ENCODE assay signal across 13 cellular contexts in genomic region chr6:90230547-90231240, GRCh38.
DNase-seq lines count a peak whose midpoint lies in the region; ATAC-seq and TF ChIP-seq lines count a peak whose summit lies in the region.
"Had no signal": no experiment of that assay in that cellular context is flagged by ENCODE, and none has a peak within 500 bp of the region (broad histone marks: within the 10 kb centered on the region; RNA-seq: fewer than 3 reads in every experiment).

No MANE protein-coding gene starts in this region.

- H3K9me3 ChIP-seq in esophagus muscularis mucosa: no peaks in the 10 kb centered on the region

- CTCF ChIA-PET in activated naive CD4-positive, alpha-beta T cell treated with anti-CD3 and anti-CD28 coated beads for 36 hours (lab: Charles Lee): interaction anchor here (1.0 to 1.6 kb wide), 3 partner anchors 11 to 19 kb away, joined by 3 read pairs; no protein-coding TSS in a partner anchor

- DNase-seq in activated naive CD4-positive, alpha-beta T cell treated with anti-CD3 and anti-CD28 coated beads for 36 hours: no peak
- no peak for DNase-seq in activated naive CD4-positive, alpha-beta T cell treated with Interleukin-2 at 50 U/mL for 16 hours
- no peak for DNase-seq in activated T-helper 2 cell treated with anti-CD3 and anti-CD28 coated beads, Interferon-gamma antibody, Interleukin-2, Interleukin-4, amounts not matched to agents 10 μg/mL and 5 μg/mL and 100 μg/mL, durations not matched to agents 14 hours and 24 hours and 36 hours (ENCODE audit: low spot score)
- DNase-seq in iris pigment epithelial cell (ENCODE audit: low read depth): peak; percentile 23
- DNase-seq in GM19240 (ENCODE audit: insufficient read length, low spot score): no peak
- no peak for DNase-seq in esophagus muscularis mucosa (ENCODE audit: extremely low spot score)
- DNase-seq in EL: no peak
- DNase-seq: activated CD4-positive, CD25-positive, alpha-beta regulatory T cell; GOT3; NCI-H524 treated with DMSO at 0.1 percent for 48 hours; PC-3 had no signal

- no peak for TF ChIP-seq CTCF in esophagus muscularis mucosa (IDR thresholded peaks at IDR 0.05)

- peak overlapping the region in 1 of 4 donors; percentile 15 for H3K27ac ChIP-seq in esophagus muscularis mucosa (replicated peaks in 1 of 4)
- H3K27ac ChIP-seq: KMS-11 had no signal

- no peaks in the 10 kb centered on the region for H3K36me3 ChIP-seq in esophagus muscularis mucosa

- peak overlapping the region; percentile 71 for H3K27ac Mint-ChIP-seq in activated naive CD4-positive, alpha-beta T cell treated with anti-CD3 and anti-CD28 coated beads for 36 hours
- peak overlapping the region; percentile 33 for H3K27ac Mint-ChIP-seq in activated T-helper 2 cell treated with anti-CD3 and anti-CD28 coated beads, Interferon-gamma antibody, Interleukin-2, Interleukin-4, amounts not matched to agents 10 μg/mL and 5 μg/mL and 100 μg/mL, durations not matched to agents 14 hours and 24 hours and 36 hours
- peak overlapping the region; percentile 53 for H3K27ac Mint-ChIP-seq in stimulated activated memory B cell treated with anti-CD40 and anti-IgM and Interleukin-4, amounts not matched to agents 10 μg/mL and 1 μg/mL and 100 μg/mL, for 72 hours

- intact Hi-C loops in activated naive CD4-positive, alpha-beta T cell treated with anti-CD3 and anti-CD28 coated beads for 36 hours (cut with micrococcal nuclease): no loop called here
- intact Hi-C loops in activated T-helper 2 cell treated with anti-CD3 and anti-CD28 coated beads, Interferon-gamma antibody, Interleukin-2, Interleukin-4, amounts not matched to agents 10 μg/mL and 5 μg/mL and 100 μg/mL, durations not matched to agents 14 hours and 24 hours and 36 hours (cut with micrococcal nuclease): loop anchor here (5.0 to 10.0 kb wide), 2 partner anchors 53 to 354 kb away; partner anchors contain the start of gene MAP3K7
- intact Hi-C loops in esophagus muscularis mucosa (cut with DNase I): no loop called here

- 30% methylated on average over 3 of the region's 3 CpGs for WGBS in esophagus muscularis mucosa

- peaks cover 10 to 72% (median 64%) of the 10 kb centered on the region in 4 donors for H3K4me1 ChIP-seq in esophagus muscularis mucosa

- H3K27me3 Mint-ChIP-seq in activated naive CD4-positive, alpha-beta T cell treated with anti-CD3 and anti-CD28 coated beads for 36 hours (ENCODE audit: low read depth): no peaks in the 10 kb centered on the region
- no peaks in the 10 kb centered on the region for H3K27me3 Mint-ChIP-seq in activated T-helper 2 cell treated with anti-CD3 and anti-CD28 coated beads, Interferon-gamma antibody, Interleukin-2, Interleukin-4, amounts not matched to agents 10 μg/mL and 5 μg/mL and 100 μg/mL, durations not matched to agents 14 hours and 24 hours and 36 hours (ENCODE audit: low read depth)
- H3K27me3 Mint-ChIP-seq in stimulated activated memory B cell treated with anti-CD40 and anti-IgM and Interleukin-4, amounts not matched to agents 10 μg/mL and 1 μg/mL and 100 μg/mL, for 72 hours: no peaks in the 10 kb centered on the region

- H3K27me3 ChIP-seq in esophagus muscularis mucosa: no peaks in the 10 kb centered on the region

- no peak for TF ChIP-seq EP300 in esophagus muscularis mucosa (IDR thresholded peaks at IDR 0.05)

- H3K36me3 Mint-ChIP-seq in activated naive CD4-positive, alpha-beta T cell treated with anti-CD3 and anti-CD28 coated beads for 36 hours (ENCODE audit: low read depth): peaks cover 30% of the 10 kb centered on the region
- H3K36me3 Mint-ChIP-seq in activated T-helper 2 cell treated with anti-CD3 and anti-CD28 coated beads, Interferon-gamma antibody, Interleukin-2, Interleukin-4, amounts not matched to agents 10 μg/mL and 5 μg/mL and 100 μg/mL, durations not matched to agents 14 hours and 24 hours and 36 hours (ENCODE audit: low read depth): peaks cover 79% of the 10 kb centered on the region
- H3K36me3 Mint-ChIP-seq in stimulated activated memory B cell treated with anti-CD40 and anti-IgM and Interleukin-4, amounts not matched to agents 10 μg/mL and 1 μg/mL and 100 μg/mL, for 72 hours: no peaks in the 10 kb centered on the region

- H3K9me3 Mint-ChIP-seq in activated naive CD4-positive, alpha-beta T cell treated with anti-CD3 and anti-CD28 coated beads for 36 hours: no peaks in the 10 kb centered on the region
- no peaks in the 10 kb centered on the region for H3K9me3 Mint-ChIP-seq in activated T-helper 2 cell treated with anti-CD3 and anti-CD28 coated beads, Interferon-gamma antibody, Interleukin-2, Interleukin-4, amounts not matched to agents 10 μg/mL and 5 μg/mL and 100 μg/mL, durations not matched to agents 14 hours and 24 hours and 36 hours
- H3K9me3 Mint-ChIP-seq in stimulated activated memory B cell treated with anti-CD40 and anti-IgM and Interleukin-4, amounts not matched to agents 10 μg/mL and 1 μg/mL and 100 μg/mL, for 72 hours: no peaks in the 10 kb centered on the region

- peak overlapping the region; percentile 4 for H3K4me3 Mint-ChIP-seq in activated naive CD4-positive, alpha-beta T cell treated with anti-CD3 and anti-CD28 coated beads for 36 hours
- peak overlapping the region; percentile 7 for H3K4me3 Mint-ChIP-seq in activated T-helper 2 cell treated with anti-CD3 and anti-CD28 coated beads, Interferon-gamma antibody, Interleukin-2, Interleukin-4, amounts not matched to agents 10 μg/mL and 5 μg/mL and 100 μg/mL, durations not matched to agents 14 hours and 24 hours and 36 hours (ENCODE audit: low read depth)
- no peak overlapping the region for H3K4me3 Mint-ChIP-seq in stimulated activated memory B cell treated with anti-CD40 and anti-IgM and Interleukin-4, amounts not matched to agents 10 μg/mL and 1 μg/mL and 100 μg/mL, for 72 hours

- no peak for TF ChIP-seq POLR2A in esophagus muscularis mucosa (IDR thresholded peaks at IDR 0.05; ENCODE audit: low read depth)

- H3K4me3 ChIP-seq in esophagus muscularis mucosa: no peak overlapping the region

- no peak for ATAC-seq in stimulated activated memory B cell treated with anti-CD40 and anti-IgM and Interleukin-4, amounts not matched to agents 10 μg/mL and 1 μg/mL and 100 μg/mL, for 72 hours
- ATAC-seq: PC-3 had no signal

- H3K4me1 Mint-ChIP-seq in activated naive CD4-positive, alpha-beta T cell treated with anti-CD3 and anti-CD28 coated beads for 36 hours (ENCODE audit: low read depth): peaks cover 97% of the 10 kb centered on the region
- H3K4me1 Mint-ChIP-seq in activated T-helper 2 cell treated with anti-CD3 and anti-CD28 coated beads, Interferon-gamma antibody, Interleukin-2, Interleukin-4, amounts not matched to agents 10 μg/mL and 5 μg/mL and 100 μg/mL, durations not matched to agents 14 hours and 24 hours and 36 hours (ENCODE audit: low read depth): peaks cover 81% of the 10 kb centered on the region
- peaks cover 34% of the 10 kb centered on the region for H3K4me1 Mint-ChIP-seq in stimulated activated memory B cell treated with anti-CD40 and anti-IgM and Interleukin-4, amounts not matched to agents 10 μg/mL and 1 μg/mL and 100 μg/mL, for 72 hours
